Comparison of ENCODE assay signal across 22 cellular contexts in genomic region chr5:154159343-154159742, GRCh38. TPM values are rescaled to one million over a fixed set of nuclear protein-coding genes. Genes with fewer than 3 reads are reported as not detected.
DNase-seq lines count a peak whose midpoint lies in the region; ATAC-seq, FAIRE-seq and TF ChIP-seq lines count a peak whose summit lies in the region.
"Had no signal": no experiment of that assay in that cellular context is flagged by ENCODE, and none has a peak within 500 bp of the region (broad histone marks: within the 10 kb centered on the region; RNA-seq: fewer than 3 reads in every experiment).

No MANE protein-coding gene starts in this region.

- H3K27me3 ChIP-seq in astrocyte (ENCODE audit: insufficient read depth, low read length) (peaks cover 14% of the 10 kb centered on the region), foreskin keratinocyte (peaks cover 47% of the 10 kb centered on the region)
- H3K27me3 ChIP-seq: upper lobe of right lung had no signal

- ATAC-seq in foreskin keratinocyte = peak; percentile 47
- ATAC-seq in HG03108 (IDR thresholded peaks at IDR 0.05; ENCODE audit: unreplicated experiment) = no peak
- ATAC-seq: activated CD8-positive, alpha-beta T cell treated with anti-CD3 and anti-CD28 coated beads for 36 hours; left colon; upper lobe of right lung; WTC11 had no signal

- H3K4me1 ChIP-seq in astrocyte (ENCODE audit: insufficient read depth, low read length) (peaks cover 4% of the 10 kb centered on the region), foreskin keratinocyte (no peaks in the 10 kb centered on the region)
- H3K4me1 ChIP-seq: upper lobe of right lung had no signal

- no peaks in the 10 kb centered on the region for H3K36me3 Mint-ChIP-seq in astrocyte (ENCODE audit: low read depth, unreplicated experiment)
- H3K36me3 Mint-ChIP-seq: activated naive CD4-positive, alpha-beta T cell treated with anti-CD3 and anti-CD28 coated beads, Interleukin-2, amount 10 ng/mL, durations not matched to agents 7 days and 5 days; WTC11 had no signal

- H3K9me3 Mint-ChIP-seq in astrocyte (ENCODE audit: unreplicated experiment) = peaks cover 2% of the 10 kb centered on the region
- H3K9me3 Mint-ChIP-seq: activated CD8-positive, alpha-beta T cell treated with anti-CD3 and anti-CD28 coated beads for 36 hours; activated naive CD4-positive, alpha-beta T cell treated with anti-CD3 and anti-CD28 coated beads, Interleukin-2, amount 10 ng/mL, durations not matched to agents 7 days and 5 days had no signal

- H3K27ac Mint-ChIP-seq in astrocyte (ENCODE audit: unreplicated experiment) = no peak overlapping the region
- H3K27ac Mint-ChIP-seq: activated CD8-positive, alpha-beta T cell treated with anti-CD3 and anti-CD28 coated beads for 36 hours; activated naive CD4-positive, alpha-beta T cell treated with anti-CD3 and anti-CD28 coated beads, Interleukin-2, amount 10 ng/mL, durations not matched to agents 7 days and 5 days; WTC11 had no signal

- H3K9ac ChIP-seq in astrocyte (ENCODE audit: low read length) = no peak overlapping the region

- H3K4me2 ChIP-seq in astrocyte (ENCODE audit: low read length) = no peak overlapping the region

- TF ChIP-seq CTCF in astrocyte (IDR thresholded peaks at IDR 0.05; ENCODE audit: insufficient read depth, low read depth, low read length) = no peak
- no peak for TF ChIP-seq CTCF in foreskin keratinocyte (conservative IDR thresholded peaks at IDR 0.05)

- no peak for FAIRE-seq in astrocyte (lab: Jason Lieb, UNC)
- FAIRE-seq: A204.1, endometrium, frontal cortex had no signal

- peaks cover 10% of the 10 kb centered on the region for H3K27me3 Mint-ChIP-seq in astrocyte (ENCODE audit: low read depth, unreplicated experiment)

- no peaks in the 10 kb centered on the region for H4K20me1 ChIP-seq in astrocyte (ENCODE audit: insufficient read depth, low read length)

- H2AFZ ChIP-seq in astrocyte (ENCODE audit: low read depth, low read length) = no peak overlapping the region

- no peaks in the 10 kb centered on the region for H3K9me3 ChIP-seq in astrocyte (ENCODE audit: insufficient read depth, low read depth, low read length)
- H3K9me3 ChIP-seq: upper lobe of right lung had no signal

- no peak overlapping the region for H3K4me3 ChIP-seq in astrocyte (ENCODE audit: insufficient read depth, low read depth, low read length)
- H3K4me3 ChIP-seq: coronary artery, upper lobe of right lung had no signal

- H3K4me1 Mint-ChIP-seq in astrocyte (ENCODE audit: low read depth, unreplicated experiment) = peaks cover 6% of the 10 kb centered on the region
- H3K4me1 Mint-ChIP-seq: activated naive CD4-positive, alpha-beta T cell treated with anti-CD3 and anti-CD28 coated beads, Interleukin-2, amount 10 ng/mL, durations not matched to agents 7 days and 5 days had no signal

- H3K27ac ChIP-seq in astrocyte (ENCODE audit: low read depth, low read length) (no peak overlapping the region), foreskin keratinocyte (no peak overlapping the region)
- H3K27ac ChIP-seq: coronary artery, upper lobe of right lung had no signal

- H3K4me3 Mint-ChIP-seq in astrocyte (ENCODE audit: unreplicated experiment) = no peak overlapping the region
- H3K4me3 Mint-ChIP-seq: activated CD8-positive, alpha-beta T cell treated with anti-CD3 and anti-CD28 coated beads for 36 hours; activated naive CD4-positive, alpha-beta T cell treated with anti-CD3 and anti-CD28 coated beads, Interleukin-2, amount 10 ng/mL, durations not matched to agents 7 days and 5 days; WTC11 had no signal

- DNase-seq in AG08395 (ENCODE audit: low spot score) = peak; percentile 54
- DNase-seq in HT1080 (ENCODE audit: low read depth) = peak; percentile 61
- peak; percentile 36 for DNase-seq in astrocyte (ENCODE audit: low read depth)
- DNase-seq in foreskin keratinocyte = peak in 1 of 2 donors; percentile 25
- DNase-seq in activated gamma-delta T cell (lab: John Stamatoyannopoulos, UW) = no peak
- DNase-seq in NCI-H748 treated with DMSO at 0.1 percent for 48 hours (lab: John Stamatoyannopoulos, UW) = no peak
- DNase-seq in NCI-H128 (lab: John Stamatoyannopoulos, UW; ENCODE audit: unreplicated experiment) = no peak
- DNase-seq: activated CD8-positive, alpha-beta T cell treated with anti-CD3 and anti-CD28 coated beads for 36 hours; activated naive CD4-positive, alpha-beta T cell treated with anti-CD3 and anti-CD28 coated beads, Interleukin-2, amount 10 ng/mL, durations not matched to agents 7 days and 5 days; activated T-cell treated with anti-CD3 and anti-CD28 coated beads, Interleukin-2, amount 50 U/mL, for 1 hour; DMS 273 treated with DMSO at 0.1 percent for 48 hours; Karpas-422; left colon; NCI-H526; stimulated activated CD4-positive, alpha-beta T cell treated with anti-CD3 and anti-CD28 coated beads, Interleukin-4, amount 100 ng/mL, for 4 hours; upper lobe of right lung had no signal

- H3K79me2 ChIP-seq in astrocyte (ENCODE audit: insufficient read depth, low read length) = no peaks in the 10 kb centered on the region

- no peaks in the 10 kb centered on the region for H3K36me3 ChIP-seq in astrocyte (ENCODE audit: insufficient read depth, low read length)
- H3K36me3 ChIP-seq: upper lobe of right lung had no signal

RNA-seq across cellular contexts. Expression of gene GALNT10, which starts 31.2 kb away (rescaled TPM):
- 51.5 and 58.2 TPM in 2 replicates for total RNA-seq in HT1080 (2014; rRNA removed; shearing (Covaris generic))
- 29.3 and 32.6 TPM in 2 replicates for polyA plus RNA-seq in HT1080 (2015; cell fraction: cytosol; rRNA removed)
- polyA plus RNA-seq in HT1080 (2015; cell fraction: nucleus; rRNA removed) = 27.1 and 33.5 TPM in 2 replicates
- total RNA-seq in astrocyte = 96.1 and 118 TPM in 2 replicates
- total RNA-seq in foreskin keratinocyte = 23.5 and 23.8 TPM in 2 replicates
- polyA plus RNA-seq in foreskin keratinocyte = 8.0 and 8.5 TPM in 2 replicates

Comparison
In these comparisons a context has a peak if more than half of its experiments do, and no peak if none do; other contexts are left out.
1. DNase-seq: peak in AG08395 (single experiment), HT1080 (single experiment) and astrocyte (single experiment); none in activated gamma-delta T cell (single experiment), NCI-H748 treated with DMSO at 0.1 percent for 48 hours (single experiment) and NCI-H128 (single experiment).